In genomic region chr19:33482486-33482885, GRCh38 we compare ENCODE assay signal across 14 cellular contexts. TPM values are rescaled to one million over a fixed set of nuclear protein-coding genes. Genes with fewer than 3 reads are reported as not detected.
DNase-seq lines count a peak whose midpoint lies in the region; ATAC-seq and TF ChIP-seq lines count a peak whose summit lies in the region.
"Had no signal": no experiment of that assay in that cellular context is flagged by ENCODE, and none has a peak within 500 bp of the region (broad histone marks: within the 10 kb centered on the region; RNA-seq: fewer than 3 reads in every experiment).

No MANE protein-coding gene starts in this region.

- no peak overlapping the region for H3K27ac ChIP-seq in epithelial cell of prostate
- H3K27ac ChIP-seq in trophoblast cell (ENCODE audit: low read depth, low read length) = no peak overlapping the region
- H3K27ac ChIP-seq in endodermal cell (ENCODE audit: low read depth, low read length) = no peak overlapping the region
- no peak overlapping the region for H3K27ac ChIP-seq in aorta (ENCODE audit: low read depth in 1 of 2, low read length in 2 of 2)
- H3K27ac ChIP-seq: BLaER1, GM23248 had no signal

- no peak overlapping the region for H3K14ac ChIP-seq in trophoblast cell (ENCODE audit: low read length)

- H3K36me3 ChIP-seq in trophoblast cell (ENCODE audit: control insufficient read depth in 1 of 2, insufficient read depth in 2 of 2, low read length in 2 of 2) = peaks cover 0 to under 1% of the 10 kb centered on the region in 2 experiments
- peaks cover 16% of the 10 kb centered on the region for H3K36me3 ChIP-seq in endodermal cell (ENCODE audit: control insufficient read depth, insufficient read depth, low read length)
- peaks cover 0 to 6% of the 10 kb centered on the region in 2 donors for H3K36me3 ChIP-seq in aorta (ENCODE audit: control insufficient read depth in 1 of 2, insufficient read depth in 2 of 2, low read length in 1 of 2)

- H3K36me3 Mint-ChIP-seq in endodermal cell (ENCODE audit: low read depth) = peaks cover 58% of the 10 kb centered on the region

- H3K4me2 ChIP-seq in trophoblast cell (ENCODE audit: low read length) = no peak overlapping the region
- H3K4me2 ChIP-seq: BLaER1 had no signal

- TF ChIP-seq CTCF in endodermal cell (conservative IDR thresholded peaks at IDR 0.05) = no peak

- no peaks in the 10 kb centered on the region for H3K27me3 Mint-ChIP-seq in endodermal cell (ENCODE audit: insufficient read depth)
- H3K27me3 Mint-ChIP-seq: CD8-positive, alpha-beta memory T cell had no signal

- no peak overlapping the region for H3K9ac ChIP-seq in trophoblast cell (ENCODE audit: low read length)
- no peak overlapping the region for H3K9ac ChIP-seq in endodermal cell (ENCODE audit: extremely low read depth, low read length, poor library complexity, severe bottlenecking)
- H3K9ac ChIP-seq: BLaER1, GM23248 had no signal

- peaks cover 13% of the 10 kb centered on the region for H3K9me3 Mint-ChIP-seq in endodermal cell

- no peak overlapping the region for H3K4me3 Mint-ChIP-seq in endodermal cell
- H3K4me3 Mint-ChIP-seq: CD8-positive, alpha-beta memory T cell had no signal

- DNase-seq in NCI-H446 treated with DMSO at 0.1 percent for 48 hours (lab: John Stamatoyannopoulos, UW) (peak; percentile 14), astrocyte of the hippocampus (ENCODE audit: low read depth, low spot score) (peak; percentile 20), epithelial cell of prostate (ENCODE audit: low read depth, low spot score) (peak; percentile 60), trophoblast cell (no peak), 8988T (no peak), NCI-H1436 treated with DMSO at 0.1 percent for 48 hours (lab: John Stamatoyannopoulos, UW) (no peak), endodermal cell (no peak), aorta (no peak)
- DNase-seq: CD8-positive, alpha-beta memory T cell; GM23248 had no signal

- no peak overlapping the region for H2BK5ac ChIP-seq in trophoblast cell (ENCODE audit: low read depth, low read length, poor library complexity)

- H2AFZ ChIP-seq in trophoblast cell (ENCODE audit: insufficient read depth, low read length, poor library complexity) = no peak overlapping the region
- H2AFZ ChIP-seq: GM23248 had no signal

- no peaks in the 10 kb centered on the region for H3K79me2 ChIP-seq in trophoblast cell (ENCODE audit: control insufficient read depth, insufficient read depth, low read length, poor library complexity)

- peaks cover 3% of the 10 kb centered on the region for H3K9me3 ChIP-seq in trophoblast cell (ENCODE audit: insufficient read depth, low read depth, low read length)
- H3K9me3 ChIP-seq in endodermal cell (ENCODE audit: control insufficient read depth, low read length) = peaks cover 17% of the 10 kb centered on the region
- H3K9me3 ChIP-seq in aorta (ENCODE audit: control insufficient read depth, low read length) = peaks cover 3% of the 10 kb centered on the region
- H3K9me3 ChIP-seq: Caco-2 had no signal

- H3K4ac ChIP-seq in trophoblast cell (ENCODE audit: low read depth, low read length) = no peak overlapping the region

- WGBS in trophoblast cell (ENCODE audit: extremely low coverage, insufficient coverage, insufficient read length) = no CpG with 5 or more reads among the region's 3 CpGs
- WGBS in endodermal cell (ENCODE audit: insufficient coverage in 1 of 2, insufficient read length in 1 of 2), 2 experiments = 83 to 89% methylated on average over 3 of the region's 3 CpGs
- 43 to 57% methylated on average over 3 of the region's 3 CpGs for WGBS in aorta, 2 donors

- H3K27ac Mint-ChIP-seq in endodermal cell = no peak overlapping the region
- H3K27ac Mint-ChIP-seq: CD8-positive, alpha-beta memory T cell had no signal

- peak overlapping the region; percentile 63 for H3K23ac ChIP-seq in trophoblast cell (ENCODE audit: low read length)

- H4K91ac ChIP-seq in trophoblast cell (ENCODE audit: low read depth, low read length) = no peak overlapping the region

- no peak overlapping the region for H3K4me3 ChIP-seq in trophoblast cell (ENCODE audit: low read depth, low read length)
- no peak overlapping the region for H3K4me3 ChIP-seq in endodermal cell (ENCODE audit: low read length)
- H3K4me3 ChIP-seq in aorta (ENCODE audit: low read length in 2 of 2) = no peak overlapping the region
- H3K4me3 ChIP-seq: BLaER1, GM12878, GM23248 had no signal

- H2BK120ac ChIP-seq in trophoblast cell (ENCODE audit: insufficient read depth, low read length, poor library complexity) = no peak overlapping the region

- intact Hi-C loops in aorta (cut with DNase I) = no loop called here

- no peak for ATAC-seq in aorta (ENCODE audit: low FRiP score)
- ATAC-seq: GM12878, HCT116 had no signal

- H3K27me3 ChIP-seq in trophoblast cell (ENCODE audit: insufficient read depth, low read length) (no peaks in the 10 kb centered on the region), endodermal cell (ENCODE audit: control insufficient read depth, insufficient read depth, low read length, poor library complexity, severe bottlenecking) (no peaks in the 10 kb centered on the region), aorta (ENCODE audit: control insufficient read depth in 1 of 2, insufficient read depth in 2 of 2, low read length in 1 of 2) (no peaks in the 10 kb centered on the region)
- H3K27me3 ChIP-seq: BLaER1 had no signal

- H3K4me1 ChIP-seq in trophoblast cell (ENCODE audit: control insufficient read depth in 1 of 2, insufficient read depth in 2 of 2, low read length in 2 of 2) = no peaks in the 10 kb centered on the region
- no peaks in the 10 kb centered on the region for H3K4me1 ChIP-seq in endodermal cell (ENCODE audit: control insufficient read depth, insufficient read depth, low read length)
- H3K4me1 ChIP-seq in aorta (ENCODE audit: control insufficient read depth in 1 of 2, insufficient read depth in 2 of 2, low read length in 2 of 2) = no peaks in the 10 kb centered on the region
- H3K4me1 ChIP-seq: BLaER1, Caco-2 had no signal

- H3K4me1 Mint-ChIP-seq in endodermal cell = no peaks in the 10 kb centered on the region
- H3K4me1 Mint-ChIP-seq: CD8-positive, alpha-beta memory T cell had no signal

- H3K18ac ChIP-seq in trophoblast cell (ENCODE audit: low read length) = no peak overlapping the region

- H4K12ac ChIP-seq in trophoblast cell (ENCODE audit: low read depth, low read length) = no peak overlapping the region

- H2BK12ac ChIP-seq in trophoblast cell (ENCODE audit: low read length) = no peak overlapping the region

- H2AK5ac ChIP-seq in trophoblast cell (ENCODE audit: low read length) = no peak overlapping the region

- no peaks in the 10 kb centered on the region for H3K79me1 ChIP-seq in trophoblast cell (ENCODE audit: low read length)

- no peak overlapping the region for H4K8ac ChIP-seq in trophoblast cell (ENCODE audit: low read depth, low read length)

RNA-seq across cellular contexts. Expression of gene PEPD, which starts 39.1 kb away (rescaled TPM):
- 37.8 and 39.4 TPM in 2 replicates for polyA plus RNA-seq in trophoblast cell (2013)
- 10 to 100 TPM; 52.2 to 67.9 TPM for total RNA-seq in endodermal cell
- 54.0 TPM for polyA plus RNA-seq in endodermal cell (2013, experiment 1 of 2)
- 42.9 TPM for polyA plus RNA-seq in endodermal cell (2013, experiment 2 of 2)
- total RNA-seq in aorta = 10 to 100 TPM; 54.3 to 56.6 TPM
- polyA plus RNA-seq in aorta = 100 to 1,000 TPM in 1 of 2 donors, 10 to 100 TPM in 1; 48.2 to 186 TPM

Comparison
In these comparisons a context has a peak if more than half of its experiments do, and no peak if none do; other contexts are left out.
1. DNase-seq: peak in NCI-H446 treated with DMSO at 0.1 percent for 48 hours (single experiment), astrocyte of the hippocampus (single experiment) and epithelial cell of prostate (single experiment); none in trophoblast cell (0 of 2), 8988T (single experiment), NCI-H1436 treated with DMSO at 0.1 percent for 48 hours (single experiment), endodermal cell (single experiment) and aorta (0 of 2).